ENCODE assay signal across 9 cellular contexts in genomic region chr17:17186051-17186450, GRCh38. TPM values are rescaled to one million over a fixed set of nuclear protein-coding genes. Genes with fewer than 3 reads are reported as not detected.
DNase-seq lines count a peak whose midpoint lies in the region; ATAC-seq and TF ChIP-seq lines count a peak whose summit lies in the region.
"Had no signal": no experiment of that assay in that cellular context is flagged by ENCODE, and none has a peak within 500 bp of the region (broad histone marks: within the 10 kb centered on the region; RNA-seq: fewer than 3 reads in every experiment).

No MANE protein-coding gene starts in this region.

- no peak for TF ChIP-seq EP300 in suprapubic skin (IDR thresholded peaks at IDR 0.05)

- H3K27me3 ChIP-seq in lower lobe of right lung (ENCODE audit: low read depth): no peaks in the 10 kb centered on the region
- no peaks in the 10 kb centered on the region for H3K27me3 ChIP-seq in suprapubic skin

- H3K4me3 ChIP-seq in lower lobe of right lung (no peak overlapping the region), suprapubic skin (no peak overlapping the region)

- H3K36me3 ChIP-seq in lower lobe of right lung: peaks cover 64% of the 10 kb centered on the region
- H3K36me3 ChIP-seq in suprapubic skin: peaks cover 53% of the 10 kb centered on the region

- H3K9me3 ChIP-seq in lower lobe of right lung (no peaks in the 10 kb centered on the region), suprapubic skin (no peaks in the 10 kb centered on the region)

- peak overlapping the region; percentile 37 for H3K27ac ChIP-seq in lower lobe of right lung
- H3K27ac ChIP-seq in suprapubic skin: peak overlapping the region; percentile 48
- H3K27ac ChIP-seq: HL-60 had no signal

- ATAC-seq in lower lobe of right lung: peak; percentile 57 to 78
- ATAC-seq in HG03354 (IDR thresholded peaks at IDR 0.05; ENCODE audit: poor library complexity, severe bottlenecking, unreplicated experiment): no peak
- ATAC-seq in HG02970 (IDR thresholded peaks at IDR 0.05; ENCODE audit: low FRiP score, unreplicated experiment): no peak

- DNase-seq in activated T-cell treated with anti-CD3 and anti-CD28 coated beads for 48 hours (ENCODE audit: low read depth): peak; percentile 54
- DNase-seq in activated T-cell treated with anti-CD3 and anti-CD28 coated beads for 4 hours: no peak
- peak; percentile 73 for DNase-seq in activated CD8-positive, alpha-beta memory T cell treated with anti-CD3 and anti-CD28 coated beads, Interleukin-2, amount 50 U/mL, for 48 hours
- DNase-seq in lower lobe of right lung: peak; percentile 67
- DNase-seq in suprapubic skin (ENCODE audit: low spot score in 2 of 2): no peak
- no peak for DNase-seq in HUDEP-2 (lab: John Stamatoyannopoulos, UW; ENCODE audit: unreplicated experiment in 76 of 76)

- intact Hi-C loops in lower lobe of right lung (cut with DNase I): no loop called here

- no peak for TF ChIP-seq CTCF in lower lobe of right lung (IDR thresholded peaks at IDR 0.05)
- no peak for TF ChIP-seq CTCF in suprapubic skin (IDR thresholded peaks at IDR 0.05)

- no peak for TF ChIP-seq POLR2A in suprapubic skin (IDR thresholded peaks at IDR 0.05)

- 48% methylated on average over 3 of the region's 3 CpGs for WGBS in suprapubic skin

- H3K4me1 ChIP-seq in lower lobe of right lung (peaks cover 48% of the 10 kb centered on the region), suprapubic skin (peaks cover 53% of the 10 kb centered on the region)

RNA-seq across cellular contexts. Expression of gene PLD6, which starts 20.1 kb away (rescaled TPM):
- total RNA-seq in lower lobe of right lung (3.8 TPM), suprapubic skin (1 to 10 TPM; 3.3 to 9.1 (median 5.2) TPM)

RNA-seq across cellular contexts. Expression of gene FLCN, which starts 50.9 kb away (rescaled TPM):
- total RNA-seq in lower lobe of right lung: 92.6 TPM
- total RNA-seq in suprapubic skin: 100 to 1,000 TPM in 1 of 4 donors, 10 to 100 TPM in 3; 28.4 to 143 (median 49.2) TPM

Comparison
In these comparisons a context has a peak if more than half of its experiments do, and no peak if none do; other contexts are left out.
1. DNase-seq: peak in activated T-cell treated with anti-CD3 and anti-CD28 coated beads for 48 hours (single experiment), activated CD8-positive, alpha-beta memory T cell treated with anti-CD3 and anti-CD28 coated beads, Interleukin-2, amount 50 U/mL, for 48 hours (single experiment) and lower lobe of right lung (single experiment); none in activated T-cell treated with anti-CD3 and anti-CD28 coated beads for 4 hours (single experiment), suprapubic skin (0 of 2) and HUDEP-2 (0 of 76).
2. ATAC-seq: peak in lower lobe of right lung (2 of 2); none in HG03354 (single experiment) and HG02970 (single experiment).